ENCODE assay signal across 2 cellular contexts in genomic region chr22:43946391-43946680, GRCh38.
TF ChIP-seq lines count a peak whose summit lies in the region.

No MANE protein-coding gene starts in this region.

TF ChIP-seq in IMR-90, 13 proteins besides CTCF, POLR2A, EP300 and RAD21:
- TF ChIP-seq RFX5 (IDR thresholded peaks at IDR 0.05; ENCODE audit: low read depth, low read length): no peak
- no peak for TF ChIP-seq MAFK (IDR thresholded peaks at IDR 0.05; ENCODE audit: low read depth, low read length)
- no peak for TF ChIP-seq CHD1 (IDR thresholded peaks at IDR 0.05; ENCODE audit: low read depth, low read length)
- no peak for TF ChIP-seq SMC3 (IDR thresholded peaks at IDR 0.05; ENCODE audit: low read depth, low read length)
- TF ChIP-seq CEBPB (IDR thresholded peaks at IDR 0.05; ENCODE audit: low read depth, low read length): no peak
- TF ChIP-seq RCOR1 (IDR thresholded peaks at IDR 0.05; ENCODE audit: insufficient replicate concordance, low read length): no peak
- TF ChIP-seq USF2 (IDR thresholded peaks at IDR 0.05; ENCODE audit: low read depth, low read length): no peak
- no peak for TF ChIP-seq MXI1 (IDR thresholded peaks at IDR 0.05; ENCODE audit: borderline replicate concordance, low read depth, low read length)
- no peak for TF ChIP-seq MAZ (IDR thresholded peaks at IDR 0.05; ENCODE audit: borderline replicate concordance, low read depth, low read length)
- no peak for TF ChIP-seq FOS (IDR thresholded peaks at IDR 0.05; ENCODE audit: low read depth, low read length)
- no peak for TF ChIP-seq NFE2L2 (IDR thresholded peaks at IDR 0.05; ENCODE audit: low read depth, low read length)
- TF ChIP-seq BHLHE40 (IDR thresholded peaks at IDR 0.05; ENCODE audit: low read depth, low read length): no peak
- no peak for TF ChIP-seq ELK1 (IDR thresholded peaks at IDR 0.05; ENCODE audit: borderline replicate concordance, low read depth, low read length)

TF ChIP-seq in WTC11, 78 proteins besides CTCF, POLR2A, EP300 and RAD21:
- TF ChIP-seq CREB1 (CRISPR knock-in tag; IDR thresholded peaks at IDR 0.05) (no peak), ZNF121 (CRISPR knock-in tag; IDR thresholded peaks at IDR 0.05) (no peak), CREM (CRISPR knock-in tag; IDR thresholded peaks at IDR 0.05) (no peak), TP53 (CRISPR knock-in tag; IDR thresholded peaks at IDR 0.05) (no peak), GRHL2 (CRISPR knock-in tag; IDR thresholded peaks at IDR 0.05; ENCODE audit: insufficient replicate concordance, severe bottlenecking) (no peak), USF2 (CRISPR knock-in tag; IDR thresholded peaks at IDR 0.05) (no peak), ZNF281 (CRISPR knock-in tag; IDR thresholded peaks at IDR 0.05) (no peak), ELF4 (CRISPR knock-in tag; IDR thresholded peaks at IDR 0.05; ENCODE audit: low read depth) (no peak), ETV6 (CRISPR knock-in tag; IDR thresholded peaks at IDR 0.05) (no peak), ZSCAN18 (CRISPR knock-in tag; IDR thresholded peaks at IDR 0.05) (no peak), TEAD1 (CRISPR knock-in tag; IDR thresholded peaks at IDR 0.05) (no peak), EMX1 (CRISPR knock-in tag; IDR thresholded peaks at IDR 0.05) (no peak), TEAD4 (CRISPR knock-in tag; IDR thresholded peaks at IDR 0.05) (no peak), ZNF512 (CRISPR knock-in tag; IDR thresholded peaks at IDR 0.05; ENCODE audit: borderline replicate concordance) (no peak), FOXJ3 (CRISPR knock-in tag; IDR thresholded peaks at IDR 0.05; ENCODE audit: borderline replicate concordance) (no peak), ZNF416 (CRISPR knock-in tag; IDR thresholded peaks at IDR 0.05) (no peak), RORB (CRISPR knock-in tag; IDR thresholded peaks at IDR 0.05) (no peak), ZNF219 (CRISPR knock-in tag; IDR thresholded peaks at IDR 0.05; ENCODE audit: borderline replicate concordance) (no peak), ATF3 (CRISPR knock-in tag; conservative IDR thresholded peaks at IDR 0.05) (no peak), MYBL2 (CRISPR knock-in tag; IDR thresholded peaks at IDR 0.05) (no peak)
